Comparison of ENCODE assay signal across 11 cellular contexts in genomic region chr21:15050588-15051377, GRCh38. TPM values are rescaled to one million over a fixed set of nuclear protein-coding genes. Genes with fewer than 3 reads are reported as not detected.
DNase-seq lines count a peak whose midpoint lies in the region; ATAC-seq lines count a peak whose summit lies in the region.
"Had no signal": no experiment of that assay in that cellular context is flagged by ENCODE, and none has a peak within 500 bp of the region (broad histone marks: within the 10 kb centered on the region; RNA-seq: fewer than 3 reads in every experiment).

No MANE protein-coding gene starts in this region.

- no peaks in the 10 kb centered on the region for H3K36me3 ChIP-seq in mesendoderm (ENCODE audit: control insufficient read depth, insufficient read depth, low read length)

- peaks cover 76% of the 10 kb centered on the region for H3K4me1 Mint-ChIP-seq in stimulated activated naive CD8-positive, alpha-beta T cell treated with anti-CD3 and anti-CD28 coated beads, Interleukin-15, Interleukin-2, amounts not matched to agents 100 ng/mL and 50 ng/mL, for 24 hours (ENCODE audit: low read depth)
- peaks cover 84% of the 10 kb centered on the region for H3K4me1 Mint-ChIP-seq in activated naive CD8-positive, alpha-beta T cell (ENCODE audit: low read depth)

- H4K5ac ChIP-seq in mesendoderm (ENCODE audit: low read length): no peak overlapping the region

- no peak overlapping the region for H3K27ac ChIP-seq in mesendoderm (ENCODE audit: low read depth, low read length)
- H3K27ac ChIP-seq: GM23248 had no signal

- no peaks in the 10 kb centered on the region for H3K27me3 Mint-ChIP-seq in stimulated activated naive CD8-positive, alpha-beta T cell treated with anti-CD3 and anti-CD28 coated beads, Interleukin-15, Interleukin-2, amounts not matched to agents 100 ng/mL and 50 ng/mL, for 24 hours
- no peaks in the 10 kb centered on the region for H3K27me3 Mint-ChIP-seq in activated naive CD8-positive, alpha-beta T cell
- H3K27me3 Mint-ChIP-seq: activated CD4-positive, alpha-beta memory T cell treated with anti-CD3 and anti-CD28 coated beads, Interleukin-2, amount 10 ng/mL, durations not matched to agents 7 days and 5 days had no signal

- H2BK5ac ChIP-seq in mesendoderm (ENCODE audit: low read length): no peak overlapping the region

- no peaks in the 10 kb centered on the region for H3K9me3 Mint-ChIP-seq in stimulated activated naive CD8-positive, alpha-beta T cell treated with anti-CD3 and anti-CD28 coated beads, Interleukin-15, Interleukin-2, amounts not matched to agents 100 ng/mL and 50 ng/mL, for 24 hours
- H3K9me3 Mint-ChIP-seq in activated naive CD8-positive, alpha-beta T cell (ENCODE audit: low read depth): peaks cover 2% of the 10 kb centered on the region

- H3K4me3 ChIP-seq in mesendoderm (ENCODE audit: low read length): no peak overlapping the region
- H3K4me3 ChIP-seq: GM23248 had no signal

- ATAC-seq in stimulated activated naive CD8-positive, alpha-beta T cell treated with anti-CD3 and anti-CD28 coated beads, Interleukin-15, Interleukin-2, amounts not matched to agents 100 U/mL and 50 U/mL, for 24 hours: no peak
- no peak for ATAC-seq in HG02870 (IDR thresholded peaks at IDR 0.05; ENCODE audit: unreplicated experiment)

- no peak for DNase-seq in stimulated activated naive CD8-positive, alpha-beta T cell treated with anti-CD3 and anti-CD28 coated beads, Interleukin-15, Interleukin-2, amounts not matched to agents 100 U/mL and 50 U/mL, for 24 hours
- DNase-seq in mesendoderm (peak; percentile 50), NCI-H1048 (lab: John Stamatoyannopoulos, UW) (no peak), NCI-H2081 treated with DMSO at 0.1 percent for 48 hours (lab: John Stamatoyannopoulos, UW) (no peak), H4 (ENCODE audit: low spot score) (no peak)
- DNase-seq: activated CD4-positive, alpha-beta memory T cell treated with anti-CD3 and anti-CD28 coated beads, Interleukin-2, amount 10 ng/mL, durations not matched to agents 7 days and 5 days; GM23248; SK-N-SH had no signal

- H3K4me1 ChIP-seq in mesendoderm (ENCODE audit: control insufficient read depth, low read depth, low read length): peaks cover 11% of the 10 kb centered on the region

- no peak overlapping the region for H2BK15ac ChIP-seq in mesendoderm (replicated peaks; ENCODE audit: low read depth)

- no peak overlapping the region for H3K4me2 ChIP-seq in mesendoderm (ENCODE audit: low read length)
- H3K4me2 ChIP-seq: SK-N-SH had no signal

- H3K4ac ChIP-seq in mesendoderm (ENCODE audit: low read depth, low read length): no peak overlapping the region

- H3K4me3 Mint-ChIP-seq in stimulated activated naive CD8-positive, alpha-beta T cell treated with anti-CD3 and anti-CD28 coated beads, Interleukin-15, Interleukin-2, amounts not matched to agents 100 ng/mL and 50 ng/mL, for 24 hours: peak overlapping the region; percentile 74
- peak overlapping the region; percentile 73 for H3K4me3 Mint-ChIP-seq in activated naive CD8-positive, alpha-beta T cell
- H3K4me3 Mint-ChIP-seq: activated CD4-positive, alpha-beta memory T cell treated with anti-CD3 and anti-CD28 coated beads, Interleukin-2, amount 10 ng/mL, durations not matched to agents 7 days and 5 days had no signal

- H4K8ac ChIP-seq in mesendoderm (ENCODE audit: low read depth, low read length): peak overlapping the region; percentile 39

- no peak overlapping the region for H2BK120ac ChIP-seq in mesendoderm (ENCODE audit: low read depth, low read length)

- peaks cover 31% of the 10 kb centered on the region for H3K79me2 ChIP-seq in mesendoderm (ENCODE audit: control insufficient read depth, insufficient read depth, low read length)

- H3K18ac ChIP-seq in mesendoderm (ENCODE audit: low read length): no peak overlapping the region

- H3K27me3 ChIP-seq in mesendoderm (ENCODE audit: insufficient read depth, low read length, poor library complexity): no peaks in the 10 kb centered on the region

- H3K56ac ChIP-seq in mesendoderm (ENCODE audit: low read length): no peak overlapping the region

- no peak overlapping the region for H3K9ac ChIP-seq in mesendoderm (ENCODE audit: low read length)
- H3K9ac ChIP-seq: GM23248, SK-N-SH had no signal

- H3K36me3 Mint-ChIP-seq in stimulated activated naive CD8-positive, alpha-beta T cell treated with anti-CD3 and anti-CD28 coated beads, Interleukin-15, Interleukin-2, amounts not matched to agents 100 ng/mL and 50 ng/mL, for 24 hours (ENCODE audit: low read depth): peaks cover 19% of the 10 kb centered on the region
- peaks cover 3% of the 10 kb centered on the region for H3K36me3 Mint-ChIP-seq in activated naive CD8-positive, alpha-beta T cell

- no peak overlapping the region for H2AK5ac ChIP-seq in mesendoderm (ENCODE audit: low read length)

- peak overlapping the region; percentile 80 for H3K27ac Mint-ChIP-seq in stimulated activated naive CD8-positive, alpha-beta T cell treated with anti-CD3 and anti-CD28 coated beads, Interleukin-15, Interleukin-2, amounts not matched to agents 100 ng/mL and 50 ng/mL, for 24 hours
- H3K27ac Mint-ChIP-seq in activated naive CD8-positive, alpha-beta T cell: peak overlapping the region; percentile 50
- H3K27ac Mint-ChIP-seq: activated CD4-positive, alpha-beta memory T cell treated with anti-CD3 and anti-CD28 coated beads, Interleukin-2, amount 10 ng/mL, durations not matched to agents 7 days and 5 days had no signal

- no CpG with 5 or more reads among the region's 11 CpGs for WGBS in mesendoderm (ENCODE audit: extremely low coverage, insufficient coverage, low lambda C conversion rate)

- H3K23ac ChIP-seq in mesendoderm (ENCODE audit: low read length): no peak overlapping the region

- peaks cover 8% of the 10 kb centered on the region for H3K79me1 ChIP-seq in mesendoderm (ENCODE audit: low read length)

RNA-seq across cellular contexts. Expression of gene NRIP1, which starts 14.0 kb away (rescaled TPM):
- 5.9 TPM for polyA plus RNA-seq in mesendoderm (2013, experiment 1 of 2)
- polyA plus RNA-seq in mesendoderm (2013, experiment 2 of 2): 6.0 TPM
- total RNA-seq in H4 (2014; rRNA removed; shearing (Covaris generic)): 12.6 and 17.3 TPM in 2 replicates
